Comparison of ENCODE assay signal across 25 cellular contexts in the genomic region with DNA sequence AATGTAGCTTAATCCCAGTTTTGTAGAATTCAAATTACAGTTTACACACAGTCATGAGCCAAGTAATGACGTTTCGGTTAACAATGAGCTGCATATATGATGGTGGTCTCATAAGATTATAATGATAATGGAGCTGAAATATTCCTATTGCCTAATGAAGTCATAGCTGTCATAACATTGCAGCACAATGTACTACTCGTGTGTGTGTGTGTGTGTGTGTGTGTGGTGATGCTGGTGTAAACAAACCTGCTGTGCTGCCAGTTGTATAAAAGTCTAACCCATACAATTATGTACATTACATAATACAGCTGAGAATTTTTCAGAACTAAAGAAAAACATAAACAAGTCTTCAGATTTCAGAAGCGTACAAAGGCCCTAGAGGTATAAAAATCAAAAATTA.
"Had no signal": no experiment of that assay in that cellular context is flagged by ENCODE, and none has a peak within 500 bp of the region (broad histone marks: within the 10 kb centered on the region; RNA-seq: fewer than 3 reads in every experiment).

No MANE protein-coding gene starts in this region.

- DNase-seq: activated CD4-positive, alpha-beta T cell treated with anti-CD3 and anti-CD28 coated beads for 36 hours; activated CD4-positive, alpha-beta T cell treated with anti-CD3 and anti-CD28 coated beads, Interleukin-2, amount 50 U/mL, for 4 hours; activated naive CD4-positive, alpha-beta T cell treated with Interleukin-2 at 50 U/mL for 16 hours; activated T-cell treated with anti-CD3 and anti-CD28 coated beads for 4 hours; activated T-cell treated with anti-CD3 and anti-CD28 coated beads, Interleukin-2, amount 50 U/mL, for 72 hours; aorta; foreskin fibroblast; head of caudate nucleus; hippocampal formation; kidney; left colon; midbrain; naive thymus-derived CD4-positive, alpha-beta T cell; ovary; retina; stimulated activated CD4-positive, alpha-beta T cell treated with anti-CD3 and anti-CD28 coated beads, Interleukin-2, amount 100 ng/mL, for 24 hours; stimulated activated naive B cell treated with anti-CD40 and anti-IgM and Interleukin-4, amounts not matched to agents 10 μg/mL and 1 μg/mL and 100 μg/mL, for 72 hours; stomach; T-helper 2 cell; thyroid gland; upper lobe of right lung had no signal

- H3K27ac ChIP-seq: ovary, prostate gland, stomach, thyroid gland, upper lobe of right lung had no signal

- H3K9me3 ChIP-seq: ovary, prostate gland, stomach, thyroid gland, upper lobe of right lung had no signal

- H3K27me3 ChIP-seq: ovary, stomach, thyroid gland, upper lobe of right lung had no signal

- H3K4me3 ChIP-seq: ovary, prostate gland, smooth muscle cell, stomach, thyroid gland, upper lobe of right lung had no signal

- ATAC-seq: activated CD4-positive, alpha-beta T cell treated with anti-CD3 and anti-CD28 coated beads for 36 hours; activated T-cell treated with anti-CD3 and anti-CD28 coated beads, Interleukin-2, amount 50 U/mL, for 72 hours; left colon; naive thymus-derived CD4-positive, alpha-beta T cell; stimulated activated naive B cell treated with anti-CD40 and anti-IgM and Interleukin-4, amounts not matched to agents 10 μg/mL and 1 μg/mL and 100 μg/mL, for 72 hours; upper lobe of right lung; WTC11 had no signal

- H3K36me3 ChIP-seq: ovary, prostate gland, stomach, thyroid gland, upper lobe of right lung had no signal

- H3K4me2 ChIP-seq: smooth muscle cell had no signal

- H3K4me1 ChIP-seq: prostate gland, stomach, thyroid gland, upper lobe of right lung had no signal

- FAIRE-seq: endothelial cell of umbilical vein, kidney had no signal
